8 cellular contexts compared by ENCODE assay signal in genomic region chr2:218395456-218395825, GRCh38. TPM values are rescaled to one million over a fixed set of nuclear protein-coding genes. Genes with fewer than 3 reads are reported as not detected.
A peak's percentile ranks its signal among the peaks of the same experiment; 100 is the strongest.
DNase-seq lines count a peak whose midpoint lies in the region; ATAC-seq, FAIRE-seq and TF ChIP-seq lines count a peak whose summit lies in the region.

No MANE protein-coding gene starts in this region.

- no peaks in the 10 kb centered on the region for H3K9me3 ChIP-seq in SU-DHL-6 (ENCODE audit: insufficient read depth, low read length)

- no peaks in the 10 kb centered on the region for H3K36me3 ChIP-seq in SU-DHL-6 (ENCODE audit: low read length)

- H3K4me2 ChIP-seq in SU-DHL-6 (ENCODE audit: low read depth, low read length, poor library complexity, severe bottlenecking): peak overlapping the region; percentile 71

- H3K9ac ChIP-seq in SU-DHL-6 (ENCODE audit: low read length): peak overlapping the region; percentile 64

- no peaks in the 10 kb centered on the region for H3K27me3 ChIP-seq in SU-DHL-6 (ENCODE audit: low read length)

- ATAC-seq in GM21619 (IDR thresholded peaks at IDR 0.05; ENCODE audit: unreplicated experiment): no peak

- no peak for TF ChIP-seq POLR2A in GM12892 (IDR thresholded peaks at IDR 0.05; ENCODE audit: low read depth, low read length)

- H3K79me2 ChIP-seq in SU-DHL-6 (ENCODE audit: insufficient read depth, low read length): peaks cover 5% of the 10 kb centered on the region; the same call in 1 of the 2 replicates

- no peak overlapping the region for H3K27ac ChIP-seq in SU-DHL-6 (ENCODE audit: low read depth, low read length)

- H2AFZ ChIP-seq in SU-DHL-6 (ENCODE audit: low read depth, low read length, severe bottlenecking): peak overlapping the region; percentile 98

- TF ChIP-seq CTCF in GM12865 (IDR thresholded peaks at IDR 0.05; ENCODE audit: insufficient read depth, low read depth, low read length, missing control alignments) (no peak), SU-DHL-6 (IDR thresholded peaks at IDR 0.05; ENCODE audit: insufficient read depth, low read length, poor library complexity, severe bottlenecking) (no peak), fibroblast of mammary gland (conservative IDR thresholded peaks at IDR 0.05; ENCODE audit: control insufficient read depth, insufficient read depth, low read depth, low read length) (no peak), retinal pigment epithelial cell (conservative IDR thresholded peaks at IDR 0.05; ENCODE audit: low read depth, low read length) (no peak)

- DNase-seq in GM12865 (ENCODE audit: low read depth): no peak
- no peak for DNase-seq in fibroblast of mammary gland (ENCODE audit: low read depth)
- no peak for DNase-seq in retinal pigment epithelial cell (ENCODE audit: low read depth)
- no peak for DNase-seq in effector CD4-positive, alpha-beta T cell
- DNase-seq in GM12892 (ENCODE audit: insufficient read length): no peak
- DNase-seq in NCI-H2107 treated with DMSO at 0.1 percent for 48 hours (lab: John Stamatoyannopoulos, UW; ENCODE audit: unreplicated experiment): no peak

- H3K4me3 ChIP-seq in GM12865 (ENCODE audit: low read depth, low read length) (peak overlapping the region; percentile 58), SU-DHL-6 (ENCODE audit: insufficient read depth, low read length, poor library complexity, severe bottlenecking) (peak overlapping the region; percentile 30), fibroblast of mammary gland (ENCODE audit: control insufficient read depth, low read depth, low read length) (peak overlapping the region; percentile 79), retinal pigment epithelial cell (ENCODE audit: low read length) (peak overlapping the region; percentile 45)

- no peak for FAIRE-seq in GM12892 (lab: Jason Lieb, UNC)

- no peaks in the 10 kb centered on the region for H4K20me1 ChIP-seq in SU-DHL-6 (ENCODE audit: low read depth, low read length)

- no peaks in the 10 kb centered on the region for H3K9me2 ChIP-seq in SU-DHL-6 (replicated peaks; ENCODE audit: insufficient read depth, low read length)

- H3F3A ChIP-seq in SU-DHL-6 (ENCODE audit: insufficient read depth): no peaks in the 10 kb centered on the region

RNA-seq across cellular contexts. Expression of gene CTDSP1, which starts 4.2 kb away (rescaled TPM):
- polyA plus RNA-seq in GM12892 (2012; ENCODE audit: missing spikeins): 32.1 TPM

RNA-seq across cellular contexts. Expression of gene SLC11A1, which starts 13.4 kb away (rescaled TPM):
- polyA plus RNA-seq in GM12892 (2012; ENCODE audit: missing spikeins): 0.30 TPM

RNA-seq across cellular contexts. Expression of gene VIL1, which starts 23.5 kb away (rescaled TPM):
- 0.68 TPM for polyA plus RNA-seq in GM12892 (2012; ENCODE audit: missing spikeins)

RNA-seq across cellular contexts. Expression of gene CATIP, which starts 38.8 kb away (rescaled TPM):
- polyA plus RNA-seq in GM12892 (2012; ENCODE audit: missing spikeins): not detected
